Comparison of ENCODE assay signal across 8 cellular contexts in genomic region chr2:33291278-33292013, GRCh38.
DNase-seq lines count a peak whose midpoint lies in the region; ATAC-seq, FAIRE-seq and TF ChIP-seq lines count a peak whose summit lies in the region.

No MANE protein-coding gene starts in this region.

- DNase-seq in HuH-7 (ENCODE audit: low spot score), result peak; percentile 42
- no peak for DNase-seq in right atrium auricular region (ENCODE audit: low spot score)
- DNase-seq in small intestine, result peak; percentile 21
- DNase-seq in T-helper 2 cell treated with Interferon-gamma antibody and Interleukin-4, amounts not matched to agents 5 μg/mL and 100 μg/mL, for 36 hours (ENCODE audit: low spot score), result no peak
- no peak for DNase-seq in activated CD4-positive, alpha-beta T cell treated with anti-CD3 and anti-CD28 coated beads for 48 hours

- H3K27me3 Mint-ChIP-seq in T-helper 2 cell treated with Interferon-gamma antibody and Interleukin-4, amounts not matched to agents 5 μg/mL and 100 μg/mL, for 36 hours (ENCODE audit: low read depth), result peaks cover 18% of the 10 kb centered on the region

- TF ChIP-seq CTCF in right atrium auricular region (IDR thresholded peaks at IDR 0.05), result no peak

- H3K36me3 ChIP-seq in right atrium auricular region (peaks cover 36% of the 10 kb centered on the region), small intestine (ENCODE audit: control insufficient read depth in 2 of 2, insufficient read depth in 2 of 2, low read length in 2 of 2) (no peaks in the 10 kb centered on the region)

- H3K27ac ChIP-seq in right atrium auricular region (peak overlapping the region; percentile 57 to 72), small intestine (ENCODE audit: low read depth in 1 of 2, low read length in 1 of 2) (peak overlapping the region in 1 of 2 donors; percentile 12)

- H3K4me1 ChIP-seq in right atrium auricular region, result peaks cover 0 to 33% of the 10 kb centered on the region in 2 donors
- H3K4me1 ChIP-seq in small intestine (ENCODE audit: control insufficient read depth in 2 of 2, insufficient read depth in 1 of 2, low read depth in 1 of 2, low read length in 1 of 2), result no peaks in the 10 kb centered on the region

- H3K9me3 Mint-ChIP-seq in T-helper 2 cell treated with Interferon-gamma antibody and Interleukin-4, amounts not matched to agents 5 μg/mL and 100 μg/mL, for 36 hours, result no peaks in the 10 kb centered on the region

- no peaks in the 10 kb centered on the region for H3K36me3 Mint-ChIP-seq in T-helper 2 cell treated with Interferon-gamma antibody and Interleukin-4, amounts not matched to agents 5 μg/mL and 100 μg/mL, for 36 hours (ENCODE audit: low read depth)

- no peak overlapping the region for H3K4me3 Mint-ChIP-seq in T-helper 2 cell treated with Interferon-gamma antibody and Interleukin-4, amounts not matched to agents 5 μg/mL and 100 μg/mL, for 36 hours

- H3K9me3 ChIP-seq in right atrium auricular region (no peaks in the 10 kb centered on the region), small intestine (ENCODE audit: control insufficient read depth, low read depth) (no peaks in the 10 kb centered on the region)

- no peaks in the 10 kb centered on the region for H3K4me1 Mint-ChIP-seq in T-helper 2 cell treated with Interferon-gamma antibody and Interleukin-4, amounts not matched to agents 5 μg/mL and 100 μg/mL, for 36 hours (ENCODE audit: low read depth)

- H3K27ac Mint-ChIP-seq in T-helper 2 cell treated with Interferon-gamma antibody and Interleukin-4, amounts not matched to agents 5 μg/mL and 100 μg/mL, for 36 hours, result no peak overlapping the region

- H3K4me3 ChIP-seq in right atrium auricular region, result peak overlapping the region in 1 of 2 donors; percentile 23
- H3K4me3 ChIP-seq in small intestine (ENCODE audit: low read depth in 1 of 2, low read length in 2 of 2), result no peak overlapping the region

- FAIRE-seq in small intestine (lab: Jason Lieb, UNC), result no peak

- peak; percentile 70 for ATAC-seq in SK-N-SH treated with all-trans-retinoic acid at 6 μM for 48 hours
- no peak for ATAC-seq in GM18858 (IDR thresholded peaks at IDR 0.05; ENCODE audit: unreplicated experiment)
- no peak for ATAC-seq in GM18870 (IDR thresholded peaks at IDR 0.05; ENCODE audit: unreplicated experiment)

- H3K27me3 ChIP-seq in right atrium auricular region (no peaks in the 10 kb centered on the region), small intestine (ENCODE audit: control insufficient read depth in 2 of 2, insufficient read depth in 2 of 2, low read length in 2 of 2) (no peaks in the 10 kb centered on the region)

- 6 to 28% (median 17%) methylated on average over 7 of the region's 7 CpGs for WGBS in small intestine, 3 donors

TF ChIP-seq in SK-N-SH treated with all-trans-retinoic acid at 6 μM for 48 hours, 23 proteins besides CTCF, POLR2A, EP300 and RAD21:
- TF ChIP-seq ZNF565 (CRISPR knock-in tag; conservative IDR thresholded peaks at IDR 0.05; ENCODE audit: low read depth) (no peak), POU6F1 (CRISPR knock-in tag; IDR thresholded peaks at IDR 0.05; ENCODE audit: borderline replicate concordance, low read depth) (0 out of 2 replicates have a peak, but pooled peaks have one; percentile 16), ESRRG (CRISPR knock-in tag; IDR thresholded peaks at IDR 0.05) (0 out of 2 replicates have a peak, but pooled peaks have one; percentile 41), ISL1 (CRISPR knock-in tag; IDR thresholded peaks at IDR 0.05) (peak; percentile 84)
- TF ChIP-seq, protein P1, sequence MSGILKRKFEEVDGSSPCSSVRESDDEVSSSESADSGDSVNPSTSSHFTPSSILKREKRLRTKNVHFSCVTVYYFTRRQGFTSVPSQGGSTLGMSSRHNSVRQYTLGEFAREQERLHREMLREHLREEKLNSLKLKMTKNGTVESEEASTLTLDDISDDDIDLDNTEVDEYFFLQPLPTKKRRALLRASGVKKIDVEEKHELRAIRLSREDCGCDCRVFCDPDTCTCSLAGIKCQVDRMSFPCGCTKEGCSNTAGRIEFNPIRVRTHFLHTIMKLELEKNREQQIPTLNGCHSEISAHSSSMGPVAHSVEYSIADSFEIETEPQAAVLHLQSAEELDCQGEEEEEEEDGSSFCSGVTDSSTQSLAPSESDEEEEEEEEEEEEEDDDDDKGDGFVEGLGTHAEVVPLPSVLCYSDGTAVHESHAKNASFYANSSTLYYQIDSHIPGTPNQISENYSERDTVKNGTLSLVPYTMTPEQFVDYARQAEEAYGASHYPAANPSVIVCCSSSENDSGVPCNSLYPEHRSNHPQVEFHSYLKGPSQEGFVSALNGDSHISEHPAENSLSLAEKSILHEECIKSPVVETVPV (CRISPR knock-in tag; IDR thresholded peaks at IDR 0.05), result peak; percentile 61; the same call in 1 of the 2 replicates

Comparison
In these comparisons a context has a peak if more than half of its experiments do, and no peak if none do; other contexts are left out.
1. DNase-seq: peak in HuH-7 (single experiment) and small intestine (single experiment); none in right atrium auricular region (single experiment), T-helper 2 cell treated with Interferon-gamma antibody and Interleukin-4, amounts not matched to agents 5 μg/mL and 100 μg/mL, for 36 hours (single experiment) and activated CD4-positive, alpha-beta T cell treated with anti-CD3 and anti-CD28 coated beads for 48 hours (single experiment).